20 cellular contexts compared by ENCODE assay signal in the genomic region with DNA sequence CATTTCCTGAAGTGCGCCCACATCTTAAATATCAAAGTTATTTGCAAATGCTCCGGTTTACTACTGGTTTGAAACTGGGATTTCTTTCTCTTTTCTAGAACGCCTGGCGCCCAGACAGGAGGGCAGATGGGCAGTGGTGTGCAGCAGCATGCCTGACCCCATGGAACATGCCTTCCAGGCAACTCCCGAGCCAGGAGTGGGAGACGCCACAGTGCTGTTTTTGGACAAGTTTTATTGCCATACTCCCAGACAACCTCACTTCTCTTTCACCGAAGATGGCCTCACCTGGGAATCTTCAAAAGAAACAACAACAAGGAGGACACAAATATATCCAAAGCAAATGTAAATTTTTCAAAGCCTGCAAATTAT.
"Had no signal": no experiment of that assay in that cellular context is flagged by ENCODE, and none has a peak within 500 bp of the region (broad histone marks: within the 10 kb centered on the region; RNA-seq: fewer than 3 reads in every experiment).

No MANE protein-coding gene starts in this region.

- H2AFZ ChIP-seq: hepatocyte had no signal

- H3K4me2 ChIP-seq: hepatocyte had no signal

- ATAC-seq: activated CD4-positive, alpha-beta T cell treated with anti-CD3 and anti-CD28 coated beads for 36 hours; stimulated activated naive CD8-positive, alpha-beta T cell treated with anti-CD3 and anti-CD28 coated beads, Interleukin-15, amount 100 ng/mL, for 72 hours had no signal

- H3K36me3 ChIP-seq: prostate gland had no signal

- H3K27me3 Mint-ChIP-seq: activated CD4-positive, alpha-beta T cell treated with anti-CD3 and anti-CD28 coated beads for 36 hours; stimulated activated naive CD8-positive, alpha-beta T cell treated with anti-CD3 and anti-CD28 coated beads, Interleukin-15, amount 100 ng/mL, for 72 hours had no signal

- H3K4me3 Mint-ChIP-seq: activated CD4-positive, alpha-beta T cell treated with anti-CD3 and anti-CD28 coated beads for 36 hours; neural crest cell; stimulated activated naive CD8-positive, alpha-beta T cell treated with anti-CD3 and anti-CD28 coated beads, Interleukin-15, amount 100 ng/mL, for 72 hours; T-helper 2 cell treated with Interferon-gamma antibody and Interleukin-4, amounts not matched to agents 5 μg/mL and 100 μg/mL, for 36 hours had no signal

- DNase-seq: activated CD4-positive, alpha-beta T cell treated with anti-CD3 and anti-CD28 coated beads for 36 hours; activated CD4-positive, alpha-beta T cell treated with anti-CD3 and anti-CD28 coated beads, Interleukin-2, amount 50 U/mL, for 48 hours; activated effector memory CD4-positive, alpha-beta T cell treated with Interleukin-2 at 50 U/mL for 16 hours; activated naive CD4-positive, alpha-beta T cell treated with anti-CD3 and anti-CD28 coated beads, Interleukin-2, amount 50 U/mL, for 16 hours; activated T-cell treated with anti-CD3 and anti-CD28 coated beads, Interleukin-2, amount 50 U/mL, for 48 hours; adrenal gland; foreskin fibroblast; left cardiac atrium; lower lobe of right lung; midbrain; stimulated activated naive CD8-positive, alpha-beta T cell treated with anti-CD3 and anti-CD28 coated beads, Interleukin-15, amount 100 ng/mL, for 72 hours had no signal

- H3K27me3 ChIP-seq: adrenal gland, cardiac muscle cell, hepatocyte, right atrium auricular region, vagina had no signal

- H3K4me1 ChIP-seq: prostate gland had no signal

- H3K27ac ChIP-seq: adrenal gland, cardiac muscle cell, epithelial cell of prostate, hepatocyte, lower lobe of right lung, prostate gland, right atrium auricular region, skin epidermis had no signal

- H3K27ac Mint-ChIP-seq: activated CD4-positive, alpha-beta T cell treated with anti-CD3 and anti-CD28 coated beads for 36 hours; T-helper 2 cell treated with Interferon-gamma antibody and Interleukin-4, amounts not matched to agents 5 μg/mL and 100 μg/mL, for 36 hours had no signal

- H3K9me3 Mint-ChIP-seq: stimulated activated naive CD8-positive, alpha-beta T cell treated with anti-CD3 and anti-CD28 coated beads, Interleukin-15, amount 100 ng/mL, for 72 hours; T-helper 2 cell treated with Interferon-gamma antibody and Interleukin-4, amounts not matched to agents 5 μg/mL and 100 μg/mL, for 36 hours had no signal

- H3K4me3 ChIP-seq: adrenal gland, cardiac muscle cell, hepatocyte, lower lobe of right lung, prostate gland, right atrium auricular region, skin epidermis, vagina had no signal
